In genomic region chr21:39599191-39599966, GRCh38 we compare ENCODE assay signal across 19 cellular contexts. TPM values are rescaled to one million over a fixed set of nuclear protein-coding genes. Genes with fewer than 3 reads are reported as not detected.
DNase-seq lines count a peak whose midpoint lies in the region; FAIRE-seq and TF ChIP-seq lines count a peak whose summit lies in the region.
"Had no signal": no experiment of that assay in that cellular context is flagged by ENCODE, and none has a peak within 500 bp of the region (broad histone marks: within the 10 kb centered on the region; RNA-seq: fewer than 3 reads in every experiment).

No MANE protein-coding gene starts in this region.

- H3K36me3 ChIP-seq in BLaER1 = no peaks in the 10 kb centered on the region
- H3K36me3 ChIP-seq in esophagus muscularis mucosa = no peaks in the 10 kb centered on the region
- H3K36me3 ChIP-seq in breast epithelium = no peaks in the 10 kb centered on the region
- no peaks in the 10 kb centered on the region for H3K36me3 ChIP-seq in osteoblast (ENCODE audit: insufficient read depth, low read length)
- H3K36me3 ChIP-seq in suprapubic skin = no peaks in the 10 kb centered on the region
- H3K36me3 ChIP-seq: BLaER1 treated with 17β-estradiol and CSF1 and Interleukin-3, amounts not matched to agents 10 nM and 100 nM had no signal

- H4K20me1 ChIP-seq in BLaER1 = no peaks in the 10 kb centered on the region
- H4K20me1 ChIP-seq in osteoblast (ENCODE audit: insufficient read depth, low read length) = no peaks in the 10 kb centered on the region
- H4K20me1 ChIP-seq: BLaER1 treated with 17β-estradiol and CSF1 and Interleukin-3, amounts not matched to agents 10 nM and 100 nM had no signal

- no peak for TF ChIP-seq POLR2A in esophagus muscularis mucosa (IDR thresholded peaks at IDR 0.05; ENCODE audit: low read depth)
- no peak for TF ChIP-seq POLR2A in breast epithelium (IDR thresholded peaks at IDR 0.05)
- no peak for TF ChIP-seq POLR2A in suprapubic skin (IDR thresholded peaks at IDR 0.05)

- H3K4me3 ChIP-seq in BLaER1 (no peak overlapping the region), esophagus muscularis mucosa (no peak overlapping the region), breast epithelium (no peak overlapping the region), osteoblast (ENCODE audit: insufficient read depth, low read length) (no peak overlapping the region), suprapubic skin (no peak overlapping the region)
- H3K4me3 ChIP-seq: BLaER1 treated with 17β-estradiol and CSF1 and Interleukin-3, amounts not matched to agents 10 nM and 100 nM; GM23248 had no signal

- peak; percentile 31 for DNase-seq in RCC 7860 (ENCODE audit: low spot score)
- peak; percentile 91 for DNase-seq in esophagus muscularis mucosa (ENCODE audit: extremely low spot score)
- DNase-seq in kidney tubule cell (ENCODE audit: low spot score) = peak; percentile 80
- no peak for DNase-seq in breast epithelium (ENCODE audit: low spot score in 2 of 2)
- DNase-seq in osteoblast (ENCODE audit: insufficient read length, low spot score, missing footprints) = no peak
- no peak for DNase-seq in suprapubic skin (ENCODE audit: low spot score in 2 of 2)
- no peak for DNase-seq in NCI-H748 treated with DMSO at 0.1 percent for 48 hours (lab: John Stamatoyannopoulos, UW)
- DNase-seq: 8988T; CD8-positive, alpha-beta T cell; COR-L47; DMS79 treated with DMSO at 0.1 percent for 48 hours; GF-D8; GM23248; H7; HFFc6; KG1 had no signal

- intact Hi-C loops in esophagus muscularis mucosa (cut with DNase I) = no loop called here
- intact Hi-C loops in breast epithelium (cut with DNase I; ENCODE audit: low total_unique reads) = no loop called here

- H3K9ac ChIP-seq in BLaER1 = no peak overlapping the region
- H3K9ac ChIP-seq: BLaER1 treated with 17β-estradiol and CSF1 and Interleukin-3, amounts not matched to agents 10 nM and 100 nM; GM23248 had no signal

- H2AFZ ChIP-seq in osteoblast (ENCODE audit: low read length) = no peak overlapping the region
- H2AFZ ChIP-seq: GM23248 had no signal

- TF ChIP-seq CTCF in esophagus muscularis mucosa (IDR thresholded peaks at IDR 0.05) = no peak
- no peak for TF ChIP-seq CTCF in breast epithelium (IDR thresholded peaks at IDR 0.05)
- TF ChIP-seq CTCF in osteoblast (IDR thresholded peaks at IDR 0.05; ENCODE audit: extremely low read depth, low read depth, low read length) = no peak
- no peak for TF ChIP-seq CTCF in suprapubic skin (IDR thresholded peaks at IDR 0.05)

- no peaks in the 10 kb centered on the region for H3K79me2 ChIP-seq in osteoblast (ENCODE audit: insufficient read depth, low read length)

- H3K27me3 ChIP-seq in BLaER1 = no peaks in the 10 kb centered on the region
- no peaks in the 10 kb centered on the region for H3K27me3 ChIP-seq in esophagus muscularis mucosa
- H3K27me3 ChIP-seq in breast epithelium = no peaks in the 10 kb centered on the region
- H3K27me3 ChIP-seq in osteoblast (ENCODE audit: insufficient read depth, low read length) = no peaks in the 10 kb centered on the region
- no peaks in the 10 kb centered on the region for H3K27me3 ChIP-seq in suprapubic skin
- H3K27me3 ChIP-seq: BLaER1 treated with 17β-estradiol and CSF1 and Interleukin-3, amounts not matched to agents 10 nM and 100 nM had no signal

- H3K4me2 ChIP-seq in BLaER1 = peak overlapping the region; percentile 7
- H3K4me2 ChIP-seq in osteoblast (ENCODE audit: insufficient read depth, low read length) = no peak overlapping the region
- H3K4me2 ChIP-seq: BLaER1 treated with 17β-estradiol and CSF1 and Interleukin-3, amounts not matched to agents 10 nM and 100 nM had no signal

- H3K4me1 ChIP-seq in BLaER1 (peaks cover 13% of the 10 kb centered on the region; the same call in 1 of the 2 replicates), esophagus muscularis mucosa (no peaks in the 10 kb centered on the region), breast epithelium (no peaks in the 10 kb centered on the region), osteoblast (ENCODE audit: insufficient read depth, low read length) (no peaks in the 10 kb centered on the region), suprapubic skin (no peaks in the 10 kb centered on the region)

- H3K9me3 ChIP-seq in BLaER1 = no peaks in the 10 kb centered on the region
- no peaks in the 10 kb centered on the region for H3K9me3 ChIP-seq in esophagus muscularis mucosa
- no peaks in the 10 kb centered on the region for H3K9me3 ChIP-seq in breast epithelium
- H3K9me3 ChIP-seq in osteoblast (ENCODE audit: low read depth, low read length) = no peaks in the 10 kb centered on the region
- H3K9me3 ChIP-seq in suprapubic skin = no peaks in the 10 kb centered on the region
- H3K9me3 ChIP-seq: BLaER1 treated with 17β-estradiol and CSF1 and Interleukin-3, amounts not matched to agents 10 nM and 100 nM had no signal

- H3K27ac ChIP-seq in BLaER1 (no peak overlapping the region), esophagus muscularis mucosa (replicated peaks in 1 of 4) (no peak overlapping the region), breast epithelium (no peak overlapping the region), osteoblast (ENCODE audit: low read depth, low read length) (no peak overlapping the region), suprapubic skin (no peak overlapping the region)
- H3K27ac ChIP-seq: BLaER1 treated with 17β-estradiol and CSF1 and Interleukin-3, amounts not matched to agents 10 nM and 100 nM; GM23248 had no signal

- FAIRE-seq in RCC 7860 (lab: Jason Lieb, UNC) = no peak
- FAIRE-seq: D721Med had no signal

- TF ChIP-seq EP300 in esophagus muscularis mucosa (IDR thresholded peaks at IDR 0.05) (no peak), suprapubic skin (IDR thresholded peaks at IDR 0.05) (no peak)

- WGBS in esophagus muscularis mucosa = 90% methylated on average over 5 of the region's 5 CpGs
- WGBS in suprapubic skin = 85% methylated on average over 5 of the region's 5 CpGs

RNA-seq across cellular contexts. Expression of gene B3GALT5, which starts 13.4 kb away (rescaled TPM):
- total RNA-seq in esophagus muscularis mucosa = 1 to 10 TPM in 1 of 4 donors, under 1 TPM in 3; under 0.01 to 1.2 (median 0.74) TPM
- total RNA-seq in breast epithelium = 1 to 10 TPM in 2 of 3 donors, not detected in 1; 2.3 to 2.9 TPM
- total RNA-seq in osteoblast = under 0.01 TPM in 2 replicates
- 1 to 10 TPM in 3 of 4 donors, under 1 TPM in 1; 0.89 to 5.9 (median 3.1) TPM for total RNA-seq in suprapubic skin
- total RNA-seq: CD8-positive, alpha-beta T cell; GM23248 had no signal

Comparison
In these comparisons a context has a peak if more than half of its experiments do, and no peak if none do; other contexts are left out.
1. DNase-seq: peak in RCC 7860 (single experiment), esophagus muscularis mucosa (single experiment) and kidney tubule cell (single experiment); none in breast epithelium (0 of 2), osteoblast (single experiment), suprapubic skin (0 of 2) and NCI-H748 treated with DMSO at 0.1 percent for 48 hours (single experiment).